ENCODE assay signal across 14 cellular contexts in genomic region chr12:91818236-91819131, GRCh38.
DNase-seq lines count a peak whose midpoint lies in the region; TF ChIP-seq lines count a peak whose summit lies in the region.
"Had no signal": no experiment of that assay in that cellular context is flagged by ENCODE, and none has a peak within 500 bp of the region (broad histone marks: within the 10 kb centered on the region; RNA-seq: fewer than 3 reads in every experiment).

No MANE protein-coding gene starts in this region.

- no peaks in the 10 kb centered on the region for H3F3A ChIP-seq in neural progenitor cell (ENCODE audit: low read depth)

- no peak overlapping the region for H3K27ac Mint-ChIP-seq in neural progenitor cell
- H3K27ac Mint-ChIP-seq: activated CD8-positive, alpha-beta T cell treated with anti-CD3 and anti-CD28 coated beads for 36 hours had no signal

- H3K4me1 Mint-ChIP-seq in neural progenitor cell: peaks cover 14% of the 10 kb centered on the region

- H3K27me3 Mint-ChIP-seq in neural progenitor cell (ENCODE audit: insufficient read depth, low read depth): peaks cover 3% of the 10 kb centered on the region
- H3K27me3 Mint-ChIP-seq: activated CD8-positive, alpha-beta T cell treated with anti-CD3 and anti-CD28 coated beads for 36 hours had no signal

- no peak overlapping the region for H3K9ac ChIP-seq in neural progenitor cell

- peaks cover 5% of the 10 kb centered on the region for H3K36me3 Mint-ChIP-seq in neural progenitor cell

- no peak overlapping the region for H3K4me2 ChIP-seq in neural progenitor cell

- no peak overlapping the region for H3K27ac ChIP-seq in neural progenitor cell

- H2AFZ ChIP-seq in neural progenitor cell (replicated peaks): no peak overlapping the region

- H3K36me3 ChIP-seq in BE2C (no peaks in the 10 kb centered on the region), neural progenitor cell (no peaks in the 10 kb centered on the region)

- peaks cover 4% of the 10 kb centered on the region for H3K9me3 Mint-ChIP-seq in neural progenitor cell

- DNase-seq in BE2C: peak; percentile 7
- DNase-seq in NCI-H69 (lab: John Stamatoyannopoulos, UW): peak; percentile 97
- DNase-seq in fibroblast of mammary gland (ENCODE audit: low read depth): peak; percentile 11
- DNase-seq in neural progenitor cell (ENCODE audit: low spot score): peak; percentile 5
- DNase-seq in foreskin melanocyte: no peak
- DNase-seq in cerebellar nuclear complex (lab: John Stamatoyannopoulos, UW): no peak
- no peak for DNase-seq in activated CD4-positive, alpha-beta T cell treated with anti-CD3 and anti-CD28 coated beads, Interleukin-2, amount 50 U/mL, for 48 hours
- no peak for DNase-seq in GM20000 (ENCODE audit: low spot score)
- DNase-seq: activated CD8-positive, alpha-beta T cell treated with anti-CD3 and anti-CD28 coated beads for 36 hours; activated naive CD4-positive, alpha-beta T cell; GOT3; immature natural killer cell; NCI-H226; RPMI8226 had no signal

- H3K27me3 ChIP-seq in BE2C (no peaks in the 10 kb centered on the region), neural progenitor cell (no peaks in the 10 kb centered on the region)

- no peak overlapping the region for H3K4me3 Mint-ChIP-seq in neural progenitor cell
- H3K4me3 Mint-ChIP-seq: activated CD8-positive, alpha-beta T cell treated with anti-CD3 and anti-CD28 coated beads for 36 hours; immature natural killer cell had no signal

- H3K4me1 ChIP-seq in BE2C (peaks cover 17% of the 10 kb centered on the region), neural progenitor cell (peaks cover 9% of the 10 kb centered on the region)

- H3K79me2 ChIP-seq in neural progenitor cell (ENCODE audit: low read depth): no peaks in the 10 kb centered on the region

- H3K9me3 ChIP-seq in BE2C (no peaks in the 10 kb centered on the region), neural progenitor cell (ENCODE audit: low read depth) (no peaks in the 10 kb centered on the region)

- no peaks in the 10 kb centered on the region for H4K20me1 ChIP-seq in neural progenitor cell (ENCODE audit: low read depth)

- H3K4me3 ChIP-seq in BE2C (ENCODE audit: low read depth, low read length) (no peak overlapping the region), fibroblast of mammary gland (ENCODE audit: control insufficient read depth, low read depth, low read length) (no peak overlapping the region), neural progenitor cell (no peak overlapping the region)

- TF ChIP-seq CTCF in BE2C (IDR thresholded peaks at IDR 0.05; ENCODE audit: low read depth, low read length): no peak
- TF ChIP-seq CTCF in fibroblast of mammary gland (conservative IDR thresholded peaks at IDR 0.05; ENCODE audit: control insufficient read depth, insufficient read depth, low read depth, low read length): no peak
- TF ChIP-seq CTCF in neural progenitor cell (IDR thresholded peaks at IDR 0.05): no peak
- TF ChIP-seq CTCF in GM20000 (IDR thresholded peaks at IDR 0.05; ENCODE audit: extremely low read depth, missing control alignments): no peak

Comparison
In these comparisons a context has a peak if more than half of its experiments do, and no peak if none do; other contexts are left out.
1. DNase-seq: peak in BE2C (single experiment), NCI-H69 (single experiment), fibroblast of mammary gland (single experiment) and neural progenitor cell (single experiment); none in foreskin melanocyte (single experiment), cerebellar nuclear complex (0 of 2), activated CD4-positive, alpha-beta T cell treated with anti-CD3 and anti-CD28 coated beads, Interleukin-2, amount 50 U/mL, for 48 hours (0 of 2) and GM20000 (single experiment).